Comparison of ENCODE assay signal across 1 cellular context in the genomic region with DNA sequence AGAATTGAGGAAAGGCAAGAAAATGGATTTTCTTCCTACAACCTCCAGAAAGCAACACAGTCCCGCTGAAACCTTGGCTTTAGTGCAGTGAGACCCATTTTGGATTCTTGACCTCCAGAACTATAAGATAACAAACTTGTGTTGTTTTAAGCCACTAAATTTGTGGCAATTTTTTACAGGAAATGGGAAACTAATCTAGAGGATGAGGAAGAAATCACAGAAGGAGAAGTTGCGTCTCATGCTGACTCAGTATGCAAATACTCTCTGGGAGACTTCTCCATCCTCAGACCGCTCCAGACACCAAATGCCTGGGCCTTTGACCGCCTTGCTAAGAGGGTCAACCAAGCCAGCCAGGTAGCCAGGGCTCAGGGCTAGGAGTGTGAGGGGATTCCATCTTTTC.
TF ChIP-seq lines count a peak whose summit lies in the region.

No MANE protein-coding gene starts in this region.

TF ChIP-seq in IMR-90, 13 proteins besides CTCF, POLR2A, EP300 and RAD21 (continued from another document):
- TF ChIP-seq, protein P1, sequence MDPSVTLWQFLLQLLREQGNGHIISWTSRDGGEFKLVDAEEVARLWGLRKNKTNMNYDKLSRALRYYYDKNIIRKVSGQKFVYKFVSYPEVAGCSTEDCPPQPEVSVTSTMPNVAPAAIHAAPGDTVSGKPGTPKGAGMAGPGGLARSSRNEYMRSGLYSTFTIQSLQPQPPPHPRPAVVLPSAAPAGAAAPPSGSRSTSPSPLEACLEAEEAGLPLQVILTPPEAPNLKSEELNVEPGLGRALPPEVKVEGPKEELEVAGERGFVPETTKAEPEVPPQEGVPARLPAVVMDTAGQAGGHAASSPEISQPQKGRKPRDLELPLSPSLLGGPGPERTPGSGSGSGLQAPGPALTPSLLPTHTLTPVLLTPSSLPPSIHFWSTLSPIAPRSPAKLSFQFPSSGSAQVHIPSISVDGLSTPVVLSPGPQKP (IDR thresholded peaks at IDR 0.05; ENCODE audit: borderline replicate concordance, low read depth, low read length) = no peak
TF ChIP-seq in IMR-90: peak in this region for 2.
